ENCODE assay signal across 16 cellular contexts in the genomic region with DNA sequence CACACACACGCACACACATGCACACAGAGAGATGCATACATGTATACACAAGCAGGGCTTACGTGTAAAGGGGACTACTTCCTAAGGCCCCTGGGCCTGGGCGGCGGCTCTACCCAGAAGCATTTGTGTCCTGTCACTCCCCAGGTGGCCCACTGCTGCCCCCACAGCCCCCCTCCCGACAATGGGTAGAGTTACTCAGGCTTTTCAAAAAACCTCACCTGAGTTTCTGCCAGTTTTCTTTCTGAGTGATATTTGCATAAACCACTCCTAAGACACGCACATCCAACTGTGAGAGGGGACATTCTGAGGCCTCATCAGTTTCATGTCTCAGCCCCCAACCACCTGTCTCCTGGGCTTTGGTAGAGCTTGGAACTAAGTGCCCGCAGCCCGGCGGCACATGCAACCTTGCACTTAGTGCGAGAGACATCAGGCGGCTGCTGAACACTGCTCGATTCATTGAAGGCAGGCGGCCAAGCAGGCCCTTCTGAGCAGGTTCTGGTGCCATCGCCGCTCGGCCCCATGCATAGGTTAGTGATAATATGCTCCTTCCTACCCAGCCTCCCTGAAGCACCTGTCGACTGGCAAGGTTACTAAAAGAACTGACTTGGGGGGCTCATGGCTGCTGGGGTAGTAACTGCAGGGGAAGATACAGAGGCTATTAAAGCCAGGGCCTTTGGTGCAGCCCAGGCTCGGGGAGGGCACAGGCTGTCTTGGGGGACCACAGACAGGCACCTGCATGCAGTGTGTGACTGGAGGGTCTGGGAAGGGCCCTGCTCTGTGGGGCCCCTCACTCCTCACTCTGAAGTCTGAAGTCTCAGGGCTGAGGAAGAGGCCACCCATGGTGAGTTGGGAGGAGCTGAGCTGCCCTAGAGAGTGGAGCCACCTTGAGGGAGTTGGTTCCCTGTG.
A peak's percentile ranks its signal among the peaks of the same experiment; 100 is the strongest.
DNase-seq lines count a peak whose midpoint lies in the region; ATAC-seq and TF ChIP-seq lines count a peak whose summit lies in the region.
"Had no signal": no experiment of that assay in that cellular context is flagged by ENCODE, and none has a peak within 500 bp of the region (broad histone marks: within the 10 kb centered on the region; RNA-seq: fewer than 3 reads in every experiment).

No MANE protein-coding gene starts in this region.

- peaks cover 6% of the 10 kb centered on the region for H3K27me3 Mint-ChIP-seq in activated T-cell treated with anti-CD3 and anti-CD28 coated beads, Interleukin-2, amount 50 U/mL, for 72 hours (ENCODE audit: low read depth)

- H3K36me3 ChIP-seq in OCI-LY3 (replicated peaks; ENCODE audit: low read depth, low read length), result no peaks in the 10 kb centered on the region
- H3K36me3 ChIP-seq: gastroesophageal sphincter, SJSA1 had no signal

- H3K27me3 ChIP-seq in OCI-LY3 (ENCODE audit: low read depth, low read length), result no peaks in the 10 kb centered on the region
- H3K27me3 ChIP-seq: gastroesophageal sphincter, SJSA1 had no signal

- H3K4me1 ChIP-seq in OCI-LY3 (ENCODE audit: low read length), result peaks cover 67% of the 10 kb centered on the region

- H3K4me2 ChIP-seq in OCI-LY3 (ENCODE audit: low read length), result peak overlapping the region; percentile 77

- peak overlapping the region; percentile 59; the same call in 1 of the 2 replicates for H3K4me3 ChIP-seq in OCI-LY3 (ENCODE audit: low read length)
- H3K4me3 ChIP-seq: gastroesophageal sphincter, SJSA1 had no signal

- no peaks in the 10 kb centered on the region for H4K20me1 ChIP-seq in OCI-LY3 (ENCODE audit: insufficient read depth, low read length)

- no peaks in the 10 kb centered on the region for H3K9me3 ChIP-seq in OCI-LY3 (ENCODE audit: insufficient read depth, low read length)
- H3K9me3 ChIP-seq: Caco-2, gastroesophageal sphincter, SJSA1 had no signal

- H3K9ac ChIP-seq in OCI-LY3 (ENCODE audit: low read length), result peak overlapping the region; percentile 63

- H3K9me3 Mint-ChIP-seq in activated T-cell treated with anti-CD3 and anti-CD28 coated beads, Interleukin-2, amount 50 U/mL, for 72 hours, result no peaks in the 10 kb centered on the region
- H3K9me3 Mint-ChIP-seq: activated naive CD8-positive, alpha-beta T cell treated with anti-CD3 and anti-CD28 coated beads for 36 hours; stimulated activated naive B cell treated with anti-CD40 and anti-IgM and Interleukin-4, amounts not matched to agents 10 μg/mL and 1 μg/mL and 100 μg/mL, for 72 hours had no signal

- no peaks in the 10 kb centered on the region for H3K36me3 Mint-ChIP-seq in activated T-cell treated with anti-CD3 and anti-CD28 coated beads, Interleukin-2, amount 50 U/mL, for 72 hours (ENCODE audit: insufficient read depth in 2 of 2)
- H3K36me3 Mint-ChIP-seq: activated naive CD8-positive, alpha-beta T cell treated with anti-CD3 and anti-CD28 coated beads for 36 hours; immature natural killer cell; stimulated activated naive B cell treated with anti-CD40 and anti-IgM and Interleukin-4, amounts not matched to agents 10 μg/mL and 1 μg/mL and 100 μg/mL, for 72 hours had no signal

- H2AFZ ChIP-seq in OCI-LY3 (ENCODE audit: low read depth, low read length), result no peak overlapping the region

- peak; percentile 63 for ATAC-seq in GM19025 (IDR thresholded peaks at IDR 0.05; ENCODE audit: low read depth, unreplicated experiment)
- ATAC-seq in HG02884 (IDR thresholded peaks at IDR 0.05; ENCODE audit: unreplicated experiment), result no peak
- no peak for ATAC-seq in activated T-cell treated with anti-CD3 and anti-CD28 coated beads, Interleukin-2, amount 50 U/mL, for 72 hours (replicated peaks in 1 of 2)
- ATAC-seq: gastroesophageal sphincter; stimulated activated naive B cell treated with anti-CD40 and anti-IgM and Interleukin-4, amounts not matched to agents 10 μg/mL and 1 μg/mL and 100 μg/mL, for 72 hours had no signal

- in situ Hi-C loops in GM13977 (cut with MboI; ENCODE audit: low pct_unique_long_range_greater_than_20kb, low sequenced_read_pairs, unreplicated experiment), result no loop called here

- peak overlapping the region; percentile 87 for H3K27ac ChIP-seq in OCI-LY3 (ENCODE audit: low read length)
- H3K27ac ChIP-seq: gastroesophageal sphincter, SJSA1 had no signal

- H3K4me1 Mint-ChIP-seq in activated T-cell treated with anti-CD3 and anti-CD28 coated beads, Interleukin-2, amount 50 U/mL, for 72 hours (ENCODE audit: low read depth), result peaks cover 5% of the 10 kb centered on the region
- H3K4me1 Mint-ChIP-seq: activated naive CD8-positive, alpha-beta T cell treated with anti-CD3 and anti-CD28 coated beads for 36 hours; immature natural killer cell; stimulated activated naive B cell treated with anti-CD40 and anti-IgM and Interleukin-4, amounts not matched to agents 10 μg/mL and 1 μg/mL and 100 μg/mL, for 72 hours had no signal

- no peak overlapping the region for H3K27ac Mint-ChIP-seq in activated T-cell treated with anti-CD3 and anti-CD28 coated beads, Interleukin-2, amount 50 U/mL, for 72 hours
- H3K27ac Mint-ChIP-seq: activated naive CD8-positive, alpha-beta T cell treated with anti-CD3 and anti-CD28 coated beads for 36 hours; immature natural killer cell; stimulated activated naive B cell treated with anti-CD40 and anti-IgM and Interleukin-4, amounts not matched to agents 10 μg/mL and 1 μg/mL and 100 μg/mL, for 72 hours had no signal

- TF ChIP-seq CTCF in OCI-LY3 (IDR thresholded peaks at IDR 0.05; ENCODE audit: low read depth, low read length) (0 out of 2 replicates have a peak, but pooled peaks have one; percentile 13), GM13977 (IDR thresholded peaks at IDR 0.05; ENCODE audit: extremely low read depth, insufficient read depth, missing control alignments) (no peak)

- H3K79me2 ChIP-seq in OCI-LY3 (ENCODE audit: low read length), result no peaks in the 10 kb centered on the region

- H3K4me3 Mint-ChIP-seq in activated T-cell treated with anti-CD3 and anti-CD28 coated beads, Interleukin-2, amount 50 U/mL, for 72 hours, result no peak overlapping the region
- H3K4me3 Mint-ChIP-seq: activated naive CD8-positive, alpha-beta T cell treated with anti-CD3 and anti-CD28 coated beads for 36 hours; immature natural killer cell; stimulated activated naive B cell treated with anti-CD40 and anti-IgM and Interleukin-4, amounts not matched to agents 10 μg/mL and 1 μg/mL and 100 μg/mL, for 72 hours had no signal

- DNase-seq in D341Med (ENCODE audit: low spot score), result peak; percentile 4
- peak; percentile 78 for DNase-seq in mesenteric fat pad (ENCODE audit: low spot score)
- no peak for DNase-seq in GM13977 (ENCODE audit: low spot score)
- DNase-seq in T-helper 1 cell, result no peak
- DNase-seq in activated T-cell treated with anti-CD3 and anti-CD28 coated beads, Interleukin-2, amount 50 U/mL, for 72 hours, result no peak
- DNase-seq: activated naive CD8-positive, alpha-beta T cell treated with anti-CD3 and anti-CD28 coated beads for 36 hours; Caco-2; GDM1; immature natural killer cell; mesendoderm; stimulated activated naive B cell treated with anti-CD40 and anti-IgM and Interleukin-4, amounts not matched to agents 10 μg/mL and 1 μg/mL and 100 μg/mL, for 72 hours had no signal

Comparison
In these comparisons a context has a peak if more than half of its experiments do, and no peak if none do; other contexts are left out.
1. DNase-seq: peak in D341Med (single experiment) and mesenteric fat pad (single experiment); none in GM13977 (single experiment), T-helper 1 cell (0 of 5) and activated T-cell treated with anti-CD3 and anti-CD28 coated beads, Interleukin-2, amount 50 U/mL, for 72 hours (0 of 2).